ENCODE assay signal across 9 cellular contexts in genomic region chr1:230682274-230682673, GRCh38. TPM values are rescaled to one million over a fixed set of nuclear protein-coding genes. Genes with fewer than 3 reads are reported as not detected.
DNase-seq lines count a peak whose midpoint lies in the region; ATAC-seq and TF ChIP-seq lines count a peak whose summit lies in the region.
"Had no signal": no experiment of that assay in that cellular context is flagged by ENCODE, and none has a peak within 500 bp of the region (broad histone marks: within the 10 kb centered on the region; RNA-seq: fewer than 3 reads in every experiment).

No MANE protein-coding gene starts in this region.

- H3K27me3 Mint-ChIP-seq in Calu3 (ENCODE audit: unreplicated experiment) (no peaks in the 10 kb centered on the region), WTC11 (ENCODE audit: low read depth) (no peaks in the 10 kb centered on the region)
- no peaks in the 10 kb centered on the region for H3K27me3 Mint-ChIP-seq in central memory CD8-positive, alpha-beta T cell
- no peaks in the 10 kb centered on the region for H3K27me3 Mint-ChIP-seq in naive thymus-derived CD4-positive, alpha-beta T cell

- no peak for TF ChIP-seq CTCF in Calu3 (IDR thresholded peaks at IDR 0.05; ENCODE audit: unreplicated experiment)
- TF ChIP-seq CTCF in WTC11 (IDR thresholded peaks at IDR 0.05) = no peak

- H3K9me3 ChIP-seq in naive thymus-derived CD4-positive, alpha-beta T cell (ENCODE audit: control insufficient read depth in 2 of 3, low read length in 3 of 3) = no peaks in the 10 kb centered on the region

- peak overlapping the region; percentile 22 for H3K4me3 Mint-ChIP-seq in Calu3 (ENCODE audit: low read depth, unreplicated experiment)
- H3K4me3 Mint-ChIP-seq in central memory CD8-positive, alpha-beta T cell = no peak overlapping the region
- no peak overlapping the region for H3K4me3 Mint-ChIP-seq in WTC11
- no peak overlapping the region for H3K4me3 Mint-ChIP-seq in naive thymus-derived CD4-positive, alpha-beta T cell
- H3K4me3 Mint-ChIP-seq: CD14-positive monocyte had no signal

- H3K9me3 Mint-ChIP-seq in Calu3 (ENCODE audit: low read depth, unreplicated experiment) = no peaks in the 10 kb centered on the region
- H3K9me3 Mint-ChIP-seq in central memory CD8-positive, alpha-beta T cell = no peaks in the 10 kb centered on the region
- no peaks in the 10 kb centered on the region for H3K9me3 Mint-ChIP-seq in WTC11
- H3K9me3 Mint-ChIP-seq in naive thymus-derived CD4-positive, alpha-beta T cell = no peaks in the 10 kb centered on the region
- H3K9me3 Mint-ChIP-seq: CD14-positive monocyte had no signal

- H3K4me1 ChIP-seq in naive thymus-derived CD4-positive, alpha-beta T cell (ENCODE audit: control insufficient read depth in 2 of 2, insufficient read depth in 2 of 2, low read length in 2 of 2) = no peaks in the 10 kb centered on the region

- BruUV-seq in Calu3 (replicated peaks; lab: Mats Ljungman, UMichigan) = no TSS peak

- H3K4me1 Mint-ChIP-seq in Calu3 (ENCODE audit: low read depth, unreplicated experiment) (peaks cover 37% of the 10 kb centered on the region), WTC11 (no peaks in the 10 kb centered on the region)
- H3K4me1 Mint-ChIP-seq in central memory CD8-positive, alpha-beta T cell = peaks cover 20% of the 10 kb centered on the region
- H3K4me1 Mint-ChIP-seq in naive thymus-derived CD4-positive, alpha-beta T cell = peaks cover 0 to 6% (median 0%) of the 10 kb centered on the region in 7 donors

- no peak for ATAC-seq in central memory CD8-positive, alpha-beta T cell (replicated peaks; ENCODE audit: extremely low read depth, poor library complexity, severe bottlenecking)
- ATAC-seq in WTC11 = no peak
- no peak for ATAC-seq in GM18519 (IDR thresholded peaks at IDR 0.05; ENCODE audit: low FRiP score, unreplicated experiment)
- ATAC-seq in naive thymus-derived CD4-positive, alpha-beta T cell = no peak

- POLR2A ChIA-PET in WTC11 (lab: Charles Lee) = no interaction called here
- POLR2A ChIA-PET in naive thymus-derived CD4-positive, alpha-beta T cell (lab: Charles Lee) = no interaction called here

- no peaks in the 10 kb centered on the region for H3K27me3 ChIP-seq in naive thymus-derived CD4-positive, alpha-beta T cell (ENCODE audit: control insufficient read depth in 2 of 2, insufficient read depth in 2 of 2, low read length in 2 of 2)

- H3K36me3 Mint-ChIP-seq in Calu3 (ENCODE audit: insufficient read depth, unreplicated experiment) = peaks cover 58% of the 10 kb centered on the region
- peaks cover 49% of the 10 kb centered on the region for H3K36me3 Mint-ChIP-seq in central memory CD8-positive, alpha-beta T cell (ENCODE audit: insufficient read depth)
- H3K36me3 Mint-ChIP-seq in WTC11 = peaks cover 56% of the 10 kb centered on the region
- peaks cover 16 to 53% (median 23%) of the 10 kb centered on the region in 5 donors for H3K36me3 Mint-ChIP-seq in naive thymus-derived CD4-positive, alpha-beta T cell

- H3K36me3 ChIP-seq in naive thymus-derived CD4-positive, alpha-beta T cell (ENCODE audit: control insufficient read depth in 2 of 3, insufficient read depth in 3 of 3, low read length in 3 of 3) = peaks cover 20 to 97% (median 22%) of the 10 kb centered on the region in 3 experiments

- CTCF ChIA-PET in Calu3 (lab: Charles Lee) (interaction anchor here (0.5 to 1.8 kb wide), 5 partner anchors 31 to 427 kb away, joined by 3 to 5 read pairs (median 3); no protein-coding TSS in a partner anchor), WTC11 (lab: Charles Lee) (interaction anchor here (0.7 to 1.5 kb wide), 3 partner anchors 16 to 115 kb away, joined by 3 read pairs; no protein-coding TSS in a partner anchor)
- CTCF ChIA-PET in naive thymus-derived CD4-positive, alpha-beta T cell (lab: Charles Lee) = interaction anchor here (0.6 kb wide), 2 partner anchors 39 to 1162 kb away, joined by 3 read pairs; no protein-coding TSS in a partner anchor

- peak overlapping the region; percentile 87 for H3K27ac Mint-ChIP-seq in Calu3 (ENCODE audit: unreplicated experiment)
- H3K27ac Mint-ChIP-seq in central memory CD8-positive, alpha-beta T cell (ENCODE audit: low read depth) = peak overlapping the region; percentile 75
- no peak overlapping the region for H3K27ac Mint-ChIP-seq in WTC11
- H3K27ac Mint-ChIP-seq in naive thymus-derived CD4-positive, alpha-beta T cell = peak overlapping the region in 3 of 9 donors; percentile 28 to 80 (median 41)

- H3K4me3 ChIP-seq in naive thymus-derived CD4-positive, alpha-beta T cell (ENCODE audit: low read length) = no peak overlapping the region

- no peak overlapping the region for H3K27ac ChIP-seq in naive thymus-derived CD4-positive, alpha-beta T cell (ENCODE audit: low read depth, low read length)

- no peak for DNase-seq in Calu3
- peak; percentile 84 for DNase-seq in NCI-H1694 (lab: John Stamatoyannopoulos, UW)
- DNase-seq in central memory CD8-positive, alpha-beta T cell (ENCODE audit: low spot score in 2 of 2) = no peak
- DNase-seq in midbrain (lab: John Stamatoyannopoulos, UW) = peak; percentile 86
- DNase-seq in WTC11 (ENCODE audit: low spot score) = no peak
- DNase-seq in naive thymus-derived CD4-positive, alpha-beta T cell = no peak
- DNase-seq in SIG-M5 (lab: John Stamatoyannopoulos, UW) = no peak

- intact Hi-C loops in Calu3 (cut with micrococcal nuclease; ENCODE audit: unreplicated experiment) = loop anchor here (5.0 kb wide), 3 partner anchors 40 to 110 kb away; partner anchors contain the start of gene COG2
- intact Hi-C loops in naive thymus-derived CD4-positive, alpha-beta T cell (cut with micrococcal nuclease) = no loop called here

TF ChIP-seq in WTC11, 78 proteins besides CTCF, POLR2A, EP300 and RAD21:
- TF ChIP-seq ZNF219 (CRISPR knock-in tag; IDR thresholded peaks at IDR 0.05; ENCODE audit: borderline replicate concordance) = no peak
- TF ChIP-seq, protein P1, sequence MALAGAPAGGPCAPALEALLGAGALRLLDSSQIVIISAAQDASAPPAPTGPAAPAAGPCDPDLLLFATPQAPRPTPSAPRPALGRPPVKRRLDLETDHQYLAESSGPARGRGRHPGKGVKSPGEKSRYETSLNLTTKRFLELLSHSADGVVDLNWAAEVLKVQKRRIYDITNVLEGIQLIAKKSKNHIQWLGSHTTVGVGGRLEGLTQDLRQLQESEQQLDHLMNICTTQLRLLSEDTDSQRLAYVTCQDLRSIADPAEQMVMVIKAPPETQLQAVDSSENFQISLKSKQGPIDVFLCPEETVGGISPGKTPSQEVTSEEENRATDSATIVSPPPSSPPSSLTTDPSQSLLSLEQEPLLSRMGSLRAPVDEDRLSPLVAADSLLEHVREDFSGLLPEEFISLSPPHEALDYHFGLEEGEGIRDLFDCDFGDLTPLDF (CRISPR knock-in tag; IDR thresholded peaks at IDR 0.05) = no peak
- TF ChIP-seq CBFB (CRISPR knock-in tag; IDR thresholded peaks at IDR 0.05; ENCODE audit: low read depth) = no peak
- TF ChIP-seq, protein P2, sequence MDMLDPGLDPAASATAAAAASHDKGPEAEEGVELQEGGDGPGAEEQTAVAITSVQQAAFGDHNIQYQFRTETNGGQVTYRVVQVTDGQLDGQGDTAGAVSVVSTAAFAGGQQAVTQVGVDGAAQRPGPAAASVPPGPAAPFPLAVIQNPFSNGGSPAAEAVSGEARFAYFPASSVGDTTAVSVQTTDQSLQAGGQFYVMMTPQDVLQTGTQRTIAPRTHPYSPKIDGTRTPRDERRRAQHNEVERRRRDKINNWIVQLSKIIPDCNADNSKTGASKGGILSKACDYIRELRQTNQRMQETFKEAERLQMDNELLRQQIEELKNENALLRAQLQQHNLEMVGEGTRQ (CRISPR knock-in tag; IDR thresholded peaks at IDR 0.05) = no peak

RNA-seq across cellular contexts. Expression of gene AGT, which starts 31.6 kb away (rescaled TPM):
- total RNA-seq in Calu3 (2022) (27.5 and 49.6 TPM in 2 replicates), WTC11 (2021) (0.64 to 1.0 TPM (median 1.0 TPM) in 3 replicates)
- total RNA-seq in naive thymus-derived CD4-positive, alpha-beta T cell = not detected
- polyA plus RNA-seq in naive thymus-derived CD4-positive, alpha-beta T cell = not detected
- polyA plus RNA-seq: CD14-positive monocyte had no signal

RNA-seq across cellular contexts. Expression of gene COG2, which starts 40.0 kb away (rescaled TPM):
- total RNA-seq in Calu3 (2022) = 55.0 and 59.2 TPM in 2 replicates
- total RNA-seq in WTC11 (2021) = 30.9 to 32.0 TPM (median 31.1 TPM) in 3 replicates
- 10 to 100 TPM; 21.6 to 47.5 (median 34.7) TPM for total RNA-seq in naive thymus-derived CD4-positive, alpha-beta T cell
- 10 to 100 TPM; 35.3 to 42.6 TPM for polyA plus RNA-seq in naive thymus-derived CD4-positive, alpha-beta T cell

Comparison
In these comparisons a context has a peak if more than half of its experiments do, and no peak if none do; other contexts are left out.
1. DNase-seq: peak in NCI-H1694 (single experiment) and midbrain (single experiment); none in Calu3 (single experiment), central memory CD8-positive, alpha-beta T cell (0 of 2), WTC11 (single experiment), naive thymus-derived CD4-positive, alpha-beta T cell (0 of 9) and SIG-M5 (single experiment).
2. RNA of gene AGT, which starts 31.6 kb away (total RNA-seq): 27.5 to 49.6 TPM in Calu3; 0.64 to 1.0 TPM in WTC11 and not detected in naive thymus-derived CD4-positive, alpha-beta T cell; every median in the first group is over 10 times any median in the second.